Comparison of ENCODE assay signal across 11 cellular contexts in genomic region chr3:150961949-150962348, GRCh38. TPM values are rescaled to one million over a fixed set of nuclear protein-coding genes. Genes with fewer than 3 reads are reported as not detected.
"Had no signal": no experiment of that assay in that cellular context is flagged by ENCODE, and none has a peak within 500 bp of the region (broad histone marks: within the 10 kb centered on the region; RNA-seq: fewer than 3 reads in every experiment).

No MANE protein-coding gene starts in this region.

- H3K9ac ChIP-seq: GM23248, KMS-11 had no signal

- H3K4me3 ChIP-seq: GM23248 had no signal

- H3K27ac Mint-ChIP-seq: H9, IgD-negative memory B cell had no signal

- H3K9me3 Mint-ChIP-seq: H9, IgD-negative memory B cell had no signal

- H3K4me1 Mint-ChIP-seq: IgD-negative memory B cell had no signal

- H2AFZ ChIP-seq: GM23248 had no signal

- H3K4me3 Mint-ChIP-seq: H9 had no signal

- ATAC-seq: HepG2 had no signal

- DNase-seq: GM23248, GOT3, H9, HCEC 1CT, KBM-7 had no signal

- FAIRE-seq: H54, HepG2 had no signal

- H3K27ac ChIP-seq: GM23248, HL-60, KMS-11 had no signal

- H3K4me2 ChIP-seq: KMS-11 had no signal

RNA-seq across cellular contexts. Expression of gene CLRN1, which starts 10.6 kb away (rescaled TPM):
- total RNA-seq: GM23248, H9, HepG2, HT1080 had no signal
- polyA plus RNA-seq: GM23248, HepG2, IgD-negative memory B cell had no signal

RNA-seq across cellular contexts. Expression of gene MINDY4B, which starts 56.7 kb away (rescaled TPM):
- total RNA-seq: GM23248, H9, HepG2, HT1080 had no signal
- polyA plus RNA-seq: GM23248, HepG2, IgD-negative memory B cell had no signal
